In genomic region chr10:71024490-71024889, GRCh38 we compare ENCODE assay signal across 1 cellular context.
TF ChIP-seq lines count a peak whose summit lies in the region.

No MANE protein-coding gene starts in this region.

TF ChIP-seq in K562, 482 proteins besides CTCF, POLR2A, EP300 and RAD21 (continued from another document):
- TF ChIP-seq MGA (IDR thresholded peaks at IDR 0.05) (peak; percentile 52), NEUROD1 (IDR thresholded peaks at IDR 0.05; ENCODE audit: borderline replicate concordance, low read depth, low read length, partially characterized antibody) (no peak), C11orf30 (IDR thresholded peaks at IDR 0.05; ENCODE audit: low read depth) (peak; percentile 75), MYC (IDR thresholded peaks at IDR 0.05; ENCODE audit: low read depth, low read length) (peak; percentile 51; the same call in 1 of the 2 replicates), MYC (CRISPR knock-in tag; IDR thresholded peaks at IDR 0.05; ENCODE audit: borderline replicate concordance, low read depth) (no peak), MAFG (tag; conservative IDR thresholded peaks at IDR 0.05) (peak; percentile 91), BRF2 (IDR thresholded peaks at IDR 0.05; ENCODE audit: borderline replicate concordance, insufficient read depth, insufficient read length) (no peak), MCM2 (IDR thresholded peaks at IDR 0.05; ENCODE audit: low read depth) (no peak), ZFP36 (IDR thresholded peaks at IDR 0.05; ENCODE audit: low read depth, low read length, partially characterized antibody) (no peak)
